ENCODE assay signal across 11 cellular contexts in genomic region chr5:127856310-127856709, GRCh38.
DNase-seq lines count a peak whose midpoint lies in the region; ATAC-seq and TF ChIP-seq lines count a peak whose summit lies in the region.
"Had no signal": no experiment of that assay in that cellular context is flagged by ENCODE, and none has a peak within 500 bp of the region (broad histone marks: within the 10 kb centered on the region; RNA-seq: fewer than 3 reads in every experiment).

No MANE protein-coding gene starts in this region.

- no peaks in the 10 kb centered on the region for H3K36me3 Mint-ChIP-seq in T-helper 2 cell treated with Interferon-gamma antibody and Interleukin-4, amounts not matched to agents 5 μg/mL and 100 μg/mL, for 36 hours (ENCODE audit: low read depth)
- no peaks in the 10 kb centered on the region for H3K36me3 Mint-ChIP-seq in CD14-positive monocyte
- H3K36me3 Mint-ChIP-seq: stimulated activated naive B cell treated with anti-CD40 and anti-IgM and Interleukin-4, amounts not matched to agents 10 μg/mL and 1 μg/mL and 100 μg/mL, for 72 hours had no signal

- H3K36me3 ChIP-seq in ACC112 (ENCODE audit: insufficient read depth, low read length) (no peaks in the 10 kb centered on the region), ovary (no peaks in the 10 kb centered on the region)

- H3K4me1 ChIP-seq in ACC112 (ENCODE audit: control insufficient read depth, insufficient read depth, low read length, unreplicated experiment), result no peaks in the 10 kb centered on the region
- no peaks in the 10 kb centered on the region for H3K4me1 ChIP-seq in ovary (ENCODE audit: insufficient read depth)

- peaks cover 8% of the 10 kb centered on the region for H3K27me3 Mint-ChIP-seq in T-helper 2 cell treated with Interferon-gamma antibody and Interleukin-4, amounts not matched to agents 5 μg/mL and 100 μg/mL, for 36 hours (ENCODE audit: low read depth)
- H3K27me3 Mint-ChIP-seq in CD14-positive monocyte (ENCODE audit: low read depth in 3 of 3), result peaks cover 0 to 2% (median 0%) of the 10 kb centered on the region in 3 donors
- H3K27me3 Mint-ChIP-seq: activated naive CD8-positive, alpha-beta T cell had no signal

- H3K27me3 ChIP-seq in ACC112 (ENCODE audit: insufficient read depth, low read length) (no peaks in the 10 kb centered on the region), ovary (no peaks in the 10 kb centered on the region)

- peak overlapping the region; percentile 10 for H2AFZ ChIP-seq in ACC112 (ENCODE audit: low read length, unreplicated experiment)

- no peak overlapping the region for H3K27ac ChIP-seq in ACC112 (ENCODE audit: low read depth, low read length)
- H3K27ac ChIP-seq in ovary, result no peak overlapping the region

- peak; percentile 87 for ATAC-seq in GM19397 (IDR thresholded peaks at IDR 0.05; ENCODE audit: unreplicated experiment)
- ATAC-seq in HG02981 (IDR thresholded peaks at IDR 0.05; ENCODE audit: unreplicated experiment), result peak; percentile 94
- ATAC-seq: stimulated activated naive B cell treated with anti-CD40 and anti-IgM and Interleukin-4, amounts not matched to agents 10 μg/mL and 1 μg/mL and 100 μg/mL, for 72 hours had no signal

- peak; percentile 6 for DNase-seq in T-helper 2 cell treated with Interferon-gamma antibody and Interleukin-4, amounts not matched to agents 5 μg/mL and 100 μg/mL, for 36 hours (ENCODE audit: low spot score)
- DNase-seq in ovary (no peak), CD14-positive monocyte (ENCODE audit: low spot score) (no peak), SHP77 treated with DMSO at 0.1 percent for 48 hours (lab: John Stamatoyannopoulos, UW) (no peak), NCI-H1417 treated with DMSO at 0.1 percent for 48 hours (lab: John Stamatoyannopoulos, UW) (no peak)
- DNase-seq: cortex of kidney; stimulated activated naive B cell treated with anti-CD40 and anti-IgM and Interleukin-4, amounts not matched to agents 10 μg/mL and 1 μg/mL and 100 μg/mL, for 72 hours had no signal

- no peaks in the 10 kb centered on the region for H3K79me2 ChIP-seq in ACC112 (ENCODE audit: control insufficient read depth, insufficient read depth, low read length, unreplicated experiment)

- intact Hi-C loops in ovary (cut with DNase I), result no loop called here
- intact Hi-C loops in CD14-positive monocyte (cut with micrococcal nuclease), result no loop called here

- H3K27ac Mint-ChIP-seq in T-helper 2 cell treated with Interferon-gamma antibody and Interleukin-4, amounts not matched to agents 5 μg/mL and 100 μg/mL, for 36 hours, result no peak overlapping the region
- H3K27ac Mint-ChIP-seq in CD14-positive monocyte, result no peak overlapping the region
- H3K27ac Mint-ChIP-seq: activated naive CD8-positive, alpha-beta T cell; stimulated activated naive B cell treated with anti-CD40 and anti-IgM and Interleukin-4, amounts not matched to agents 10 μg/mL and 1 μg/mL and 100 μg/mL, for 72 hours had no signal

- peaks cover 3% of the 10 kb centered on the region for H3K9me3 Mint-ChIP-seq in T-helper 2 cell treated with Interferon-gamma antibody and Interleukin-4, amounts not matched to agents 5 μg/mL and 100 μg/mL, for 36 hours
- H3K9me3 Mint-ChIP-seq in CD14-positive monocyte, result peaks cover 0 to 5% (median 2%) of the 10 kb centered on the region in 7 donors

- TF ChIP-seq CTCF in ovary (IDR thresholded peaks at IDR 0.05) (no peak), CD14-positive monocyte (IDR thresholded peaks at IDR 0.05) (no peak)

- H3K4me1 Mint-ChIP-seq in T-helper 2 cell treated with Interferon-gamma antibody and Interleukin-4, amounts not matched to agents 5 μg/mL and 100 μg/mL, for 36 hours (ENCODE audit: low read depth), result peaks cover 6% of the 10 kb centered on the region
- H3K4me1 Mint-ChIP-seq in CD14-positive monocyte, result peaks cover 8% of the 10 kb centered on the region
- H3K4me1 Mint-ChIP-seq: stimulated activated naive B cell treated with anti-CD40 and anti-IgM and Interleukin-4, amounts not matched to agents 10 μg/mL and 1 μg/mL and 100 μg/mL, for 72 hours had no signal

- no peaks in the 10 kb centered on the region for H3K9me3 ChIP-seq in ovary

- no peak overlapping the region for H3K4me3 Mint-ChIP-seq in T-helper 2 cell treated with Interferon-gamma antibody and Interleukin-4, amounts not matched to agents 5 μg/mL and 100 μg/mL, for 36 hours
- no peak overlapping the region for H3K4me3 Mint-ChIP-seq in CD14-positive monocyte
- H3K4me3 Mint-ChIP-seq: activated naive CD8-positive, alpha-beta T cell; stimulated activated naive B cell treated with anti-CD40 and anti-IgM and Interleukin-4, amounts not matched to agents 10 μg/mL and 1 μg/mL and 100 μg/mL, for 72 hours had no signal

- no peak for TF ChIP-seq POLR2A in ovary (IDR thresholded peaks at IDR 0.05)

- TF ChIP-seq EP300 in ovary (IDR thresholded peaks at IDR 0.05), result no peak

- no peak overlapping the region for H3K4me3 ChIP-seq in ACC112 (ENCODE audit: low read depth, low read length)
- no peak overlapping the region for H3K4me3 ChIP-seq in ovary
